34 cellular contexts compared by ENCODE assay signal in the genomic region with DNA sequence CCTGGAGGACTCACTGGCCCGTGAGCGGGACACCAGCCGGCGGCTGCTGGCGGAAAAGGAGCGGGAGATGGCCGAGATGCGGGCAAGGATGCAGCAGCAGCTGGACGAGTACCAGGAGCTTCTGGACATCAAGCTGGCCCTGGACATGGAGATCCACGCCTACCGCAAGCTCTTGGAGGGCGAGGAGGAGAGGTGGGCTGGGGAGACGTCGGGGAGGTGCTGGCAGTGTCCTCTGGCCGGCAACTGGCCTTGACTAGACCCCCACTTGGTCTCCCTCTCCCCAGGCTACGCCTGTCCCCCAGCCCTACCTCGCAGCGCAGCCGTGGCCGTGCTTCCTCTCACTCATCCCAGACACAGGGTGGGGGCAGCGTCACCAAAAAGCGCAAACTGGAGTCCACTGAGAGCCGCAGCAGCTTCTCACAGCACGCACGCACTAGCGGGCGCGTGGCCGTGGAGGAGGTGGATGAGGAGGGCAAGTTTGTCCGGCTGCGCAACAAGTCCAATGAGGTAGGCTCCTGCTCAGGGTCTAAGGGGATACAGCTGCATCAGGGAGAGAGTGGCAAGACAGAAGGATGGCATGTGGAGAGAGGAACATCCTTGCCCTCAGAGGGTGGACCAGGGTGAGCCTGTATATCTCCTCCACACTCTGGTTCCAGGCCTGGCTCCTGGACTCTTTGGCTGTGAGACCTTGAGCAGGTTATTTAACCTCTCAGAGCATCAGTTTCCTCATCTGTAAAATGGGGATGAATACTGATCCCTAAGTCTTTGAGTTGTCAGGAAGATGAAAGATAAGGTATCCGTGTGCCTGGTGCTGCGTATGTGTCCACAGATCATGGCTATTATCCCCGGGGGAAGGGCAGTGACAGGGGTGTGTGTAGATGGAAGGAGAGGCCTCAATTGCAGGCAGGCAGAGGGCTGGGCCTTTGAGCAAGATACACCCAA. TPM values are rescaled to one million over a fixed set of nuclear protein-coding genes. Genes with fewer than 3 reads are reported as not detected.
DNase-seq lines count a peak whose midpoint lies in the region; ATAC-seq, FAIRE-seq and TF ChIP-seq lines count a peak whose summit lies in the region.
"Had no signal": no experiment of that assay in that cellular context is flagged by ENCODE, and none has a peak within 500 bp of the region (broad histone marks: within the 10 kb centered on the region; RNA-seq: fewer than 3 reads in every experiment).

No MANE protein-coding gene starts in this region.

- CTCF ChIA-PET in HepG2 (lab: Yijun Ruan, JAX; ENCODE audit: low intra/inter-chr PET ratio, low total read pairs): no interaction called here

- intact Hi-C loops in HepG2 (cut with micrococcal nuclease; ENCODE audit: unreplicated experiment) (no loop called here), right lobe of liver (cut with DNase I) (loop anchor here in 1 of 2 donors (10.0 kb wide), 1 partner anchor 109 kb away; a partner anchor contains a TSS), ascending aorta (cut with DNase I) (no loop called here)

- WGBS in HepG2 (ENCODE audit: low lambda C conversion rate): 97% methylated on average over 34 of the region's 34 CpGs
- WGBS in right lobe of liver (ENCODE audit: insufficient coverage, low coverage, low lambda C conversion rate, missing lambda C conversion rate): 82% methylated on average over 20 of the region's 34 CpGs
- WGBS in gastroesophageal sphincter (ENCODE audit: low coverage in 1 of 2), 2 donors: no CpG with 5 or more reads among the region's 34 CpGs

- H3K4me2 ChIP-seq in HepG2 (ENCODE audit: low read depth, low read length): no peak overlapping the region

- no peak for TF ChIP-seq RAD21 in HepG2 (CRISPR knock-in tag; IDR thresholded peaks at IDR 0.05)

- TF ChIP-seq CTCF in HepG2 (CRISPR knock-in tag; IDR thresholded peaks at IDR 0.05) (no peak), right lobe of liver (IDR thresholded peaks at IDR 0.05) (no peak), ascending aorta (IDR thresholded peaks at IDR 0.05) (no peak), gastroesophageal sphincter (IDR thresholded peaks at IDR 0.05) (no peak)

- TF ChIP-seq EP300 in HepG2 (IDR thresholded peaks at IDR 0.05; ENCODE audit: low read depth in 2 of 2, low read length in 2 of 2) (no peak), HepG2 (CRISPR knock-in tag; IDR thresholded peaks at IDR 0.05; ENCODE audit: borderline replicate concordance) (no peak), gastroesophageal sphincter (IDR thresholded peaks at IDR 0.05) (no peak)

- in situ Hi-C loops in HepG2 (cut with HindIII; ENCODE audit: extremely low pct_ligation_motif_present, low pct_unique_long_range_greater_than_20kb): no loop called here
- in situ Hi-C loops in HAP-1 (cut with MboI; ENCODE audit: low sequenced_read_pairs): no loop called here

- no peak for TF ChIP-seq POLR2A in HepG2 (IDR thresholded peaks at IDR 0.05; ENCODE audit: insufficient read depth in 1 of 2, low read depth in 2 of 2, low read length in 2 of 2)
- TF ChIP-seq POLR2A in right lobe of liver (IDR thresholded peaks at IDR 0.05): no peak
- TF ChIP-seq POLR2A in gastroesophageal sphincter (IDR thresholded peaks at IDR 0.05): no peak

- H3K4me1 ChIP-seq in HepG2 (ENCODE audit: insufficient read depth, low read length) (peaks cover 5% of the 10 kb centered on the region), right lobe of liver (no peaks in the 10 kb centered on the region), ascending aorta (peaks cover 3 to 16% of the 10 kb centered on the region in 2 donors), gastroesophageal sphincter (peaks cover 3 to 71% (median 6%) of the 10 kb centered on the region in 3 donors), stomach smooth muscle (ENCODE audit: control insufficient read depth, insufficient read depth, low read length) (peaks cover 34% of the 10 kb centered on the region), HAP-1 (no peaks in the 10 kb centered on the region)

- H3K27me3 ChIP-seq in HepG2 (ENCODE audit: control insufficient read depth in 1 of 2, insufficient read depth in 2 of 2, low read length in 2 of 2) (no peaks in the 10 kb centered on the region), right lobe of liver (no peaks in the 10 kb centered on the region), ascending aorta (no peaks in the 10 kb centered on the region), gastroesophageal sphincter (no peaks in the 10 kb centered on the region), stomach smooth muscle (ENCODE audit: control insufficient read depth in 1 of 2, insufficient read depth in 2 of 2, low read length in 2 of 2) (no peaks in the 10 kb centered on the region), MG63 (no peaks in the 10 kb centered on the region), HAP-1 (ENCODE audit: low read depth) (no peaks in the 10 kb centered on the region)
- H3K27me3 ChIP-seq: right atrium auricular region, SJSA1 had no signal

- no peak for ATAC-seq in HepG2
- ATAC-seq in right lobe of liver: no peak
- ATAC-seq in gastroesophageal sphincter: no peak
- ATAC-seq in HG02610 (IDR thresholded peaks at IDR 0.05; ENCODE audit: unreplicated experiment): no peak
- ATAC-seq: activated T-cell treated with anti-CD3 and anti-CD28 coated beads, Interleukin-2, amount 50 U/mL, for 4 hours; mucosa of descending colon; stimulated activated naive CD8-positive, alpha-beta T cell treated with anti-CD3 and anti-CD28 coated beads, Interleukin-15, amount 100 ng/mL, for 72 hours had no signal

- no peak for FAIRE-seq in HepG2 (lab: Jason Lieb, UNC)
- FAIRE-seq: A204.1, frontal cortex, GM19239, H1 had no signal

- no peak overlapping the region for H3K4me3 ChIP-seq in HepG2 (replicated peaks in 1 of 3; ENCODE audit: insufficient read depth in 1 of 3, low read depth in 2 of 3, low read length in 3 of 3)
- no peak overlapping the region for H3K4me3 ChIP-seq in right lobe of liver
- no peak overlapping the region for H3K4me3 ChIP-seq in ascending aorta
- H3K4me3 ChIP-seq in gastroesophageal sphincter: no peak overlapping the region
- no peak overlapping the region for H3K4me3 ChIP-seq in stomach smooth muscle (ENCODE audit: low read length in 2 of 2)
- H3K4me3 ChIP-seq in MG63: no peak overlapping the region
- H3K4me3 ChIP-seq in HAP-1: no peak overlapping the region
- H3K4me3 ChIP-seq: mucosa of descending colon, right atrium auricular region, SJSA1 had no signal

- no peak overlapping the region for H3K9ac ChIP-seq in HepG2 (ENCODE audit: insufficient read depth, low read depth, low read length)
- peak overlapping the region in 1 of 2 donors; percentile 3 for H3K9ac ChIP-seq in stomach smooth muscle (ENCODE audit: low read length in 2 of 2)

- H3K36me3 ChIP-seq in HepG2 (replicated peaks in 1 of 2; ENCODE audit: control insufficient read depth in 1 of 2, insufficient read depth in 2 of 2, low read length in 2 of 2) (peaks cover 43 to 71% of the 10 kb centered on the region in 2 experiments), right lobe of liver (peaks cover 15 to 71% (median 56%) of the 10 kb centered on the region in 4 donors), ascending aorta (peaks cover 87% of the 10 kb centered on the region in 2 donors), gastroesophageal sphincter (peaks cover 4 to 88% of the 10 kb centered on the region in 2 donors), stomach smooth muscle (ENCODE audit: control insufficient read depth in 2 of 2, insufficient read depth in 2 of 2, low read length in 2 of 2) (peaks cover 67 to 69% of the 10 kb centered on the region in 2 donors), MG63 (peaks cover 98% of the 10 kb centered on the region), HAP-1 (replicated peaks) (peaks cover 74% of the 10 kb centered on the region)

- H3K27ac ChIP-seq in HepG2 (ENCODE audit: extremely low read length, insufficient read depth, low read length) (no peak overlapping the region), right lobe of liver (no peak overlapping the region), ascending aorta (peak overlapping the region; percentile 47 to 52), gastroesophageal sphincter (peak overlapping the region in 3 of 4 donors; percentile 38 to 83 (median 81)), stomach smooth muscle (ENCODE audit: low read length) (peak overlapping the region; percentile 53)
- H3K27ac ChIP-seq: right atrium auricular region, SJSA1 had no signal

- DNase-seq in HepG2 (ENCODE audit: low spot score): no peak
- DNase-seq in right lobe of liver: no peak
- no peak for DNase-seq in ascending aorta (ENCODE audit: low spot score in 2 of 2)
- no peak for DNase-seq in MG63
- no peak for DNase-seq in HAP-1 (ENCODE audit: low spot score in 2 of 2)
- DNase-seq: activated CD4-positive, alpha-beta T cell treated with anti-CD3 and anti-CD28 coated beads, Interleukin-2, amount 50 U/mL, for 1 hour; activated CD4-positive, CD25-positive, alpha-beta regulatory T cell; activated gamma-delta T cell; activated T-cell treated with anti-CD3 and anti-CD28 coated beads, Interleukin-2, amount 50 U/mL, for 4 hours; CD4-positive, alpha-beta T cell; central memory CD4-positive, alpha-beta T cell; dermis blood vessel endothelial cell; EL; Kasumi-1; mucosa of descending colon; MV-4-11; NCI-H1436 treated with DMSO at 0.1 percent for 48 hours; NCI-H2107; NCI-H446; NCI-H774; posterior cingulate gyrus; RPMI8226; stimulated activated CD8-positive, alpha-beta memory T cell treated with anti-CD3 and anti-CD28 coated beads, Interleukin-4, amount 100 ng/mL, for 48 hours; stimulated activated naive CD8-positive, alpha-beta T cell treated with anti-CD3 and anti-CD28 coated beads, Interleukin-15, amount 100 ng/mL, for 72 hours had no signal

- POLR2A ChIA-PET in HepG2 (lab: Yijun Ruan, JAX): no interaction called here

- H3K9me3 ChIP-seq in HepG2 (ENCODE audit: low read length) (no peaks in the 10 kb centered on the region), right lobe of liver (no peaks in the 10 kb centered on the region), ascending aorta (no peaks in the 10 kb centered on the region), gastroesophageal sphincter (no peaks in the 10 kb centered on the region), stomach smooth muscle (ENCODE audit: control insufficient read depth in 2 of 2, low read length in 2 of 2) (no peaks in the 10 kb centered on the region), MG63 (no peaks in the 10 kb centered on the region), HAP-1 (no peaks in the 10 kb centered on the region)
- H3K9me3 ChIP-seq: mucosa of descending colon, right atrium auricular region, SJSA1 had no signal

- H2AFZ ChIP-seq in HepG2 (ENCODE audit: low read length): no peak overlapping the region

- H3K79me2 ChIP-seq in HepG2 (ENCODE audit: insufficient read depth, low read length): no peaks in the 10 kb centered on the region

- BruUV-seq in HepG2 (replicated peaks; lab: Mats Ljungman, UMichigan): TSS peak; percentile 39

- H4K20me1 ChIP-seq in HepG2 (ENCODE audit: insufficient read depth, low read length): peaks cover 5% of the 10 kb centered on the region; the same call in 1 of the 2 replicates

RNA-seq across cellular contexts. Expression of a gene that starts 17.2 kb away (rescaled TPM):
- total RNA-seq in HepG2 (2016; rRNA removed; fragmentation: Illumina TruSeq; extraction: Trizol) (0.09 TPM in 1 of 2 replicates, not detected in the other), right lobe of liver (1 to 10 TPM in 4 of 6 experiments, under 1 TPM in 2; 0.62 to 2.6 (median 1.3) TPM), ascending aorta (0.64 TPM), gastroesophageal sphincter (1 to 10 TPM; 1.7 to 7.5 (median 3.4) TPM)
- total RNA-seq in HepG2 (2016; cell fraction: cytosol; rRNA removed; fragmentation: Illumina TruSeq; extraction: Trizol; ENCODE audit: low read depth): not detected in 2 replicates
- 0.15 TPM in 1 of 2 replicates, not detected in the other for total RNA-seq in HepG2 (2016; cell fraction: insoluble cytoplasmic fraction; rRNA removed; fragmentation: Illumina TruSeq; extraction: Trizol)
- not detected in 2 replicates for total RNA-seq in HepG2 (2016; cell fraction: membrane; rRNA removed; fragmentation: Illumina TruSeq; extraction: Trizol)
- 0.13 TPM in 1 of 2 replicates, not detected in the other for total RNA-seq in HepG2 (2016; cell fraction: nucleus; rRNA removed; fragmentation: Illumina TruSeq; extraction: Trizol)
- 0.14 and 0.20 TPM in 2 replicates for polyA plus RNA-seq in HepG2 (2011; rRNA removed)
- polyA plus RNA-seq in HepG2 (2011; cell fraction: cytosol; rRNA removed): 0.08 and 0.09 TPM in 2 replicates
- 0.21 and 0.61 TPM in 2 replicates for polyA plus RNA-seq in HepG2 (2011; cell fraction: nucleus; rRNA removed)
- polyA plus RNA-seq in HepG2 (2012): 0.19 and 0.21 TPM in 2 replicates
- polyA plus RNA-seq in HepG2 (2016; cell fraction: cytosol; fragmentation: Illumina TruSeq; extraction: Trizol; ENCODE audit: low read depth): not detected in 2 replicates
- polyA plus RNA-seq in HepG2 (2016; cell fraction: insoluble cytoplasmic fraction; fragmentation: Illumina TruSeq; extraction: Trizol; ENCODE audit: low read depth): 0.45 TPM in 1 of 2 replicates, not detected in the other
- polyA plus RNA-seq in HepG2 (2016; cell fraction: membrane; fragmentation: Illumina TruSeq; extraction: Trizol; ENCODE audit: low read depth): not detected in 2 replicates
- 0.15 TPM in 1 of 2 replicates, not detected in the other for polyA plus RNA-seq in HepG2 (2016; cell fraction: nucleus; fragmentation: Illumina TruSeq; extraction: Trizol; ENCODE audit: insufficient read depth, low read depth)
- polyA minus RNA-seq in HepG2 (2011; rRNA and poly(A)+ RNA removed; ENCODE audit: low replicate concordance): 0.88 and 18.6 TPM in 2 replicates
- not detected in 2 replicates for polyA minus RNA-seq in HepG2 (2011; cell fraction: cytosol; rRNA and poly(A)+ RNA removed)
- polyA minus RNA-seq in HepG2 (2011; cell fraction: nucleus; rRNA and poly(A)+ RNA removed): 0.39 TPM in 1 of 2 replicates, not detected in the other
- total RNA-seq in MG63 (2014; rRNA removed; shearing (Covaris generic); ENCODE audit: low replicate concordance): 0.49 TPM in 1 of 2 replicates, not detected in the other

RNA-seq across cellular contexts. Expression of a gene that starts 21.7 kb away (rescaled TPM):
- 190 and 225 TPM in 2 replicates for total RNA-seq in HepG2 (2016; rRNA removed; fragmentation: Illumina TruSeq; extraction: Trizol)
- total RNA-seq in HepG2 (2016; cell fraction: cytosol; rRNA removed; fragmentation: Illumina TruSeq; extraction: Trizol; ENCODE audit: low read depth): 16.7 and 20.3 TPM in 2 replicates
- total RNA-seq in HepG2 (2016; cell fraction: insoluble cytoplasmic fraction; rRNA removed; fragmentation: Illumina TruSeq; extraction: Trizol): 150 and 214 TPM in 2 replicates
- total RNA-seq in HepG2 (2016; cell fraction: membrane; rRNA removed; fragmentation: Illumina TruSeq; extraction: Trizol): 22.8 and 26.6 TPM in 2 replicates
- 106 and 117 TPM in 2 replicates for total RNA-seq in HepG2 (2016; cell fraction: nucleus; rRNA removed; fragmentation: Illumina TruSeq; extraction: Trizol)
- polyA plus RNA-seq in HepG2 (2011; rRNA removed): 107 and 110 TPM in 2 replicates
- polyA plus RNA-seq in HepG2 (2011; cell fraction: cytosol; rRNA removed): 79.6 and 122 TPM in 2 replicates
- polyA plus RNA-seq in HepG2 (2011; cell fraction: nucleus; rRNA removed): 236 and 366 TPM in 2 replicates
- 86.7 and 101 TPM in 2 replicates for polyA plus RNA-seq in HepG2 (2012)
- 11.1 and 13.2 TPM in 2 replicates for polyA plus RNA-seq in HepG2 (2016; cell fraction: cytosol; fragmentation: Illumina TruSeq; extraction: Trizol; ENCODE audit: low read depth)
- polyA plus RNA-seq in HepG2 (2016; cell fraction: insoluble cytoplasmic fraction; fragmentation: Illumina TruSeq; extraction: Trizol; ENCODE audit: low read depth): 143 and 179 TPM in 2 replicates
- 12.6 and 16.9 TPM in 2 replicates for polyA plus RNA-seq in HepG2 (2016; cell fraction: membrane; fragmentation: Illumina TruSeq; extraction: Trizol; ENCODE audit: low read depth)
- polyA plus RNA-seq in HepG2 (2016; cell fraction: nucleus; fragmentation: Illumina TruSeq; extraction: Trizol; ENCODE audit: insufficient read depth, low read depth): 177 and 182 TPM in 2 replicates
- 159 and 307 TPM in 2 replicates for polyA minus RNA-seq in HepG2 (2011; rRNA and poly(A)+ RNA removed; ENCODE audit: low replicate concordance)
- 120 and 130 TPM in 2 replicates for polyA minus RNA-seq in HepG2 (2011; cell fraction: cytosol; rRNA and poly(A)+ RNA removed)
- 67.7 and 70.4 TPM in 2 replicates for polyA minus RNA-seq in HepG2 (2011; cell fraction: nucleus; rRNA and poly(A)+ RNA removed)
- total RNA-seq in right lobe of liver: 100 to 1,000 TPM in 3 of 6 experiments, 10 to 100 TPM in 3; 79.4 to 129 (median 98.8) TPM
- 783 TPM for total RNA-seq in ascending aorta
- 100 to 1,000 TPM; 327 to 617 (median 519) TPM for total RNA-seq in gastroesophageal sphincter
- 1,337 and 1,568 TPM in 2 replicates for total RNA-seq in MG63 (2014; rRNA removed; shearing (Covaris generic); ENCODE audit: low replicate concordance)

RNA-seq across cellular contexts. Expression of a gene that starts 53.9 kb away (rescaled TPM):
- 7.6 TPM in 2 replicates for total RNA-seq in HepG2 (2016; rRNA removed; fragmentation: Illumina TruSeq; extraction: Trizol)
- 1.4 and 2.5 TPM in 2 replicates for total RNA-seq in HepG2 (2016; cell fraction: cytosol; rRNA removed; fragmentation: Illumina TruSeq; extraction: Trizol; ENCODE audit: low read depth)
- total RNA-seq in HepG2 (2016; cell fraction: insoluble cytoplasmic fraction; rRNA removed; fragmentation: Illumina TruSeq; extraction: Trizol): 5.3 and 7.9 TPM in 2 replicates
- 4.5 and 7.8 TPM in 2 replicates for total RNA-seq in HepG2 (2016; cell fraction: membrane; rRNA removed; fragmentation: Illumina TruSeq; extraction: Trizol)
- total RNA-seq in HepG2 (2016; cell fraction: nucleus; rRNA removed; fragmentation: Illumina TruSeq; extraction: Trizol): 6.2 and 7.5 TPM in 2 replicates
- polyA plus RNA-seq in HepG2 (2011; rRNA removed): 9.0 and 9.1 TPM in 2 replicates
- 7.3 and 8.1 TPM in 2 replicates for polyA plus RNA-seq in HepG2 (2011; cell fraction: cytosol; rRNA removed)
- polyA plus RNA-seq in HepG2 (2011; cell fraction: nucleus; rRNA removed): 11.9 and 12.9 TPM in 2 replicates
- polyA plus RNA-seq in HepG2 (2012): 4.3 and 9.1 TPM in 2 replicates
- polyA plus RNA-seq in HepG2 (2016; cell fraction: cytosol; fragmentation: Illumina TruSeq; extraction: Trizol; ENCODE audit: low read depth): 2.9 and 3.3 TPM in 2 replicates
- polyA plus RNA-seq in HepG2 (2016; cell fraction: insoluble cytoplasmic fraction; fragmentation: Illumina TruSeq; extraction: Trizol; ENCODE audit: low read depth): 10.7 and 11.1 TPM in 2 replicates
- 4.7 and 6.0 TPM in 2 replicates for polyA plus RNA-seq in HepG2 (2016; cell fraction: membrane; fragmentation: Illumina TruSeq; extraction: Trizol; ENCODE audit: low read depth)
- polyA plus RNA-seq in HepG2 (2016; cell fraction: nucleus; fragmentation: Illumina TruSeq; extraction: Trizol; ENCODE audit: insufficient read depth, low read depth): 14.7 and 15.4 TPM in 2 replicates
- 2.3 and 13.0 TPM in 2 replicates for polyA minus RNA-seq in HepG2 (2011; rRNA and poly(A)+ RNA removed; ENCODE audit: low replicate concordance)
- 10.6 and 11.8 TPM in 2 replicates for polyA minus RNA-seq in HepG2 (2011; cell fraction: cytosol; rRNA and poly(A)+ RNA removed)
- 4.1 and 6.2 TPM in 2 replicates for polyA minus RNA-seq in HepG2 (2011; cell fraction: nucleus; rRNA and poly(A)+ RNA removed)
- total RNA-seq in right lobe of liver: 1 to 10 TPM in 1 of 6 experiments, under 1 TPM in 5; 0.35 to 1.4 (median 0.83) TPM
- total RNA-seq in ascending aorta: 1.3 TPM
- under 1 TPM; under 0.01 to 0.78 (median 0.52) TPM for total RNA-seq in gastroesophageal sphincter
- 2.3 and 2.7 TPM in 2 replicates for total RNA-seq in MG63 (2014; rRNA removed; shearing (Covaris generic); ENCODE audit: low replicate concordance)
- total RNA-seq: T-helper 1 cell treated with Interleukin-12 subunit alpha and Interleukin-12 subunit beta and Interleukin-4 antibody, amounts not matched to agents 30 ng/mL and 1 ng/mL, for 36 hours had no signal

RNA-seq across cellular contexts. Expression of a gene that starts 57.7 kb away (rescaled TPM):
- total RNA-seq in HepG2 (2016; rRNA removed; fragmentation: Illumina TruSeq; extraction: Trizol): 10.7 and 12.4 TPM in 2 replicates
- 2.6 and 3.8 TPM in 2 replicates for total RNA-seq in HepG2 (2016; cell fraction: cytosol; rRNA removed; fragmentation: Illumina TruSeq; extraction: Trizol; ENCODE audit: low read depth)
- 11.2 and 11.8 TPM in 2 replicates for total RNA-seq in HepG2 (2016; cell fraction: insoluble cytoplasmic fraction; rRNA removed; fragmentation: Illumina TruSeq; extraction: Trizol)
- 11.4 and 14.2 TPM in 2 replicates for total RNA-seq in HepG2 (2016; cell fraction: membrane; rRNA removed; fragmentation: Illumina TruSeq; extraction: Trizol)
- 8.0 and 11.8 TPM in 2 replicates for total RNA-seq in HepG2 (2016; cell fraction: nucleus; rRNA removed; fragmentation: Illumina TruSeq; extraction: Trizol)
- polyA plus RNA-seq in HepG2 (2011; rRNA removed): 13.4 and 14.3 TPM in 2 replicates
- polyA plus RNA-seq in HepG2 (2011; cell fraction: cytosol; rRNA removed): 9.3 and 10.2 TPM in 2 replicates
- polyA plus RNA-seq in HepG2 (2011; cell fraction: nucleus; rRNA removed): 16.0 and 19.8 TPM in 2 replicates
- polyA plus RNA-seq in HepG2 (2012): 13.1 and 13.9 TPM in 2 replicates
- 2.3 TPM in 2 replicates for polyA plus RNA-seq in HepG2 (2016; cell fraction: cytosol; fragmentation: Illumina TruSeq; extraction: Trizol; ENCODE audit: low read depth)
- polyA plus RNA-seq in HepG2 (2016; cell fraction: insoluble cytoplasmic fraction; fragmentation: Illumina TruSeq; extraction: Trizol; ENCODE audit: low read depth): 14.4 and 18.0 TPM in 2 replicates
- polyA plus RNA-seq in HepG2 (2016; cell fraction: membrane; fragmentation: Illumina TruSeq; extraction: Trizol; ENCODE audit: low read depth): 11.1 and 12.7 TPM in 2 replicates
- 18.3 and 20.7 TPM in 2 replicates for polyA plus RNA-seq in HepG2 (2016; cell fraction: nucleus; fragmentation: Illumina TruSeq; extraction: Trizol; ENCODE audit: insufficient read depth, low read depth)
- 12.6 and 66.8 TPM in 2 replicates for polyA minus RNA-seq in HepG2 (2011; rRNA and poly(A)+ RNA removed; ENCODE audit: low replicate concordance)
- 4.2 and 6.0 TPM in 2 replicates for polyA minus RNA-seq in HepG2 (2011; cell fraction: cytosol; rRNA and poly(A)+ RNA removed)
- 5.8 and 9.9 TPM in 2 replicates for polyA minus RNA-seq in HepG2 (2011; cell fraction: nucleus; rRNA and poly(A)+ RNA removed)
- 10 to 100 TPM; 19.1 to 30.5 (median 20.0) TPM for total RNA-seq in right lobe of liver
- 13.5 TPM for total RNA-seq in ascending aorta
- total RNA-seq in gastroesophageal sphincter: 10 to 100 TPM in 3 of 4 donors, 1 to 10 TPM in 1; 9.4 to 17.0 (median 12.7) TPM
- total RNA-seq in MG63 (2014; rRNA removed; shearing (Covaris generic); ENCODE audit: low replicate concordance): 12.7 and 13.1 TPM in 2 replicates

Comparison
In these comparisons a context has a peak if more than half of its experiments do, and no peak if none do; other contexts are left out.
1. H3K27ac ChIP-seq: peak in ascending aorta (2 of 2), gastroesophageal sphincter (3 of 4) and stomach smooth muscle (single experiment); none in HepG2 (single experiment) and right lobe of liver (0 of 3).